ENCODE assay signal across 1 cellular context in genomic region chr4:127782275-127783025, GRCh38.
TF ChIP-seq lines count a peak whose summit lies in the region.

Gene HSPA4L, plus strand, starts transcription at chr4:127782322. Its CDS starts 229 bp downstream, at chr4:127782551.

TF ChIP-seq in K562, 482 proteins besides CTCF, POLR2A, EP300 and RAD21 (continued from another document and continues in another):
- TF ChIP-seq ZNF398 (CRISPR knock-in tag; IDR thresholded peaks at IDR 0.05) (no peak), E2F4 (CRISPR knock-in tag; IDR thresholded peaks at IDR 0.05; ENCODE audit: low read depth) (no peak; the same call in 1 of the 2 replicates), ZNF785 (CRISPR knock-in tag; IDR thresholded peaks at IDR 0.05) (no peak), CBX3 (IDR thresholded peaks at IDR 0.05; ENCODE audit: borderline replicate concordance in 1 of 2, low read length in 2 of 2) (peak in 1 of 2 experiments; percentile 14; a peak in 1 of 3 replicates), GTF2F1 (IDR thresholded peaks at IDR 0.05; ENCODE audit: low read depth, low read length) (peak; percentile 32; the same call in 1 of the 2 replicates), ZNF239 (CRISPR knock-in tag; IDR thresholded peaks at IDR 0.05) (no peak), HSF4 (CRISPR knock-in tag; IDR thresholded peaks at IDR 0.05; ENCODE audit: borderline replicate concordance) (no peak), TBP (optimal IDR thresholded peaks at IDR 0.05; ENCODE audit: low read depth, low read length) (peak; percentile 85), DMBX1 (CRISPR knock-in tag; IDR thresholded peaks at IDR 0.05; ENCODE audit: borderline replicate concordance) (no peak), POLR2H (tag; IDR thresholded peaks at IDR 0.05; ENCODE audit: low read depth) (peak; percentile 67), TAF9B (IDR thresholded peaks at IDR 0.05; ENCODE audit: partially characterized antibody) (peak; percentile 36), TRIM28 (IDR thresholded peaks at IDR 0.05) (peak; percentile 41; the same call in 1 of the 2 replicates), ZNF324 (CRISPR knock-in tag; IDR thresholded peaks at IDR 0.05) (no peak), RFX7 (CRISPR knock-in tag; IDR thresholded peaks at IDR 0.05) (no peak), ARID4B (CRISPR knock-in tag; IDR thresholded peaks at IDR 0.05) (peak; percentile 67), ZNF583 (CRISPR knock-in tag; IDR thresholded peaks at IDR 0.05) (no peak), PHF8 (IDR thresholded peaks at IDR 0.05; ENCODE audit: borderline replicate concordance, low read length) (peak; percentile 81; the same call in 1 of the 2 replicates), ZNF280B (CRISPR knock-in tag; IDR thresholded peaks at IDR 0.05) (no peak), MEIS2 (IDR thresholded peaks at IDR 0.05; ENCODE audit: partially characterized antibody) (peak; percentile 66), CEBPZ (IDR thresholded peaks at IDR 0.05; ENCODE audit: borderline replicate concordance, low read depth, low read length) (no peak), ZNF121 (CRISPR knock-in tag; conservative IDR thresholded peaks at IDR 0.05) (no peak), ZHX1 (conservative IDR thresholded peaks at IDR 0.05; ENCODE audit: low read length) (no peak), MIER1 (IDR thresholded peaks at IDR 0.05; ENCODE audit: low read depth) (peak; percentile 65; the same call in 1 of the 2 replicates), CXXC5 (CRISPR knock-in tag; IDR thresholded peaks at IDR 0.05) (peak; percentile 31), MCM3 (IDR thresholded peaks at IDR 0.05) (no peak), PTRF (tag; IDR thresholded peaks at IDR 0.05) (no peak), MAFF (IDR thresholded peaks at IDR 0.05; ENCODE audit: low read length) (no peak), HOMEZ (CRISPR knock-in tag; IDR thresholded peaks at IDR 0.05) (no peak), FOXJ2 (tag; IDR thresholded peaks at IDR 0.05) (no peak), PRMT5 (CRISPR knock-in tag; IDR thresholded peaks at IDR 0.05) (no peak), ZBTB9 (CRISPR knock-in tag; IDR thresholded peaks at IDR 0.05) (no peak), MYNN (IDR thresholded peaks at IDR 0.05) (0 out of 2 replicates have a peak, but pooled peaks have one; percentile 46), MYNN (CRISPR knock-in tag; IDR thresholded peaks at IDR 0.05) (no peak), ZBTB26 (CRISPR knock-in tag; IDR thresholded peaks at IDR 0.05) (no peak), ZMIZ1 (IDR thresholded peaks at IDR 0.05; ENCODE audit: low read depth in 2 of 2, low read length in 2 of 2) (no peak)
